In genomic region chr6:71034578-71034977, GRCh38 we compare ENCODE assay signal across 16 cellular contexts.
"Had no signal": no experiment of that assay in that cellular context is flagged by ENCODE, and none has a peak within 500 bp of the region (broad histone marks: within the 10 kb centered on the region; RNA-seq: fewer than 3 reads in every experiment).

No MANE protein-coding gene starts in this region.

- DNase-seq: activated CD4-positive, alpha-beta memory T cell treated with anti-CD3 and anti-CD28 coated beads, Interleukin-2, amount 10 ng/mL, durations not matched to agents 7 days and 5 days; activated CD4-positive, alpha-beta T cell treated with anti-CD3 and anti-CD28 coated beads for 36 hours; activated gamma-delta T cell treated with Interleukin-2 at 50 U/mL for 16 hours; activated naive CD8-positive, alpha-beta T cell treated with anti-CD3 and anti-CD28 coated beads for 36 hours; activated T-cell treated with anti-CD3 and anti-CD28 coated beads, Interleukin-2, amount 50 U/mL, for 72 hours; esophagus squamous epithelium; foreskin fibroblast; islet precursor cell; left ventricle myocardium superior; mesendoderm; sigmoid colon; stimulated activated CD4-positive, alpha-beta T cell treated with anti-CD3 and anti-CD28 coated beads, Interleukin-12 subunit alpha, Interleukin-12 subunit beta, amount 100 ng/mL, for 4 hours; stimulated activated naive CD4-positive, alpha-beta T cell treated with Interleukin-2 at 50 U/mL for 16 hours had no signal

- H3K36me3 ChIP-seq: esophagus squamous epithelium, sigmoid colon had no signal

- H3K4me3 Mint-ChIP-seq: activated CD4-positive, alpha-beta memory T cell treated with anti-CD3 and anti-CD28 coated beads, Interleukin-2, amount 10 ng/mL, durations not matched to agents 7 days and 5 days; activated CD4-positive, alpha-beta T cell treated with anti-CD3 and anti-CD28 coated beads for 36 hours; activated naive CD8-positive, alpha-beta T cell treated with anti-CD3 and anti-CD28 coated beads for 36 hours; activated T-cell treated with anti-CD3 and anti-CD28 coated beads, Interleukin-2, amount 50 U/mL, for 72 hours; nephron; type B pancreatic cell had no signal

- H3K4me3 ChIP-seq: esophagus squamous epithelium, sigmoid colon had no signal

- H3K9me3 ChIP-seq: esophagus squamous epithelium, sigmoid colon had no signal

- H3K27ac ChIP-seq: esophagus squamous epithelium, sigmoid colon, VCaP had no signal

- H3K36me3 Mint-ChIP-seq: activated naive CD8-positive, alpha-beta T cell treated with anti-CD3 and anti-CD28 coated beads for 36 hours; type B pancreatic cell had no signal

- H3K9me3 Mint-ChIP-seq: activated CD4-positive, alpha-beta memory T cell treated with anti-CD3 and anti-CD28 coated beads, Interleukin-2, amount 10 ng/mL, durations not matched to agents 7 days and 5 days; activated naive CD8-positive, alpha-beta T cell treated with anti-CD3 and anti-CD28 coated beads for 36 hours; activated T-cell treated with anti-CD3 and anti-CD28 coated beads, Interleukin-2, amount 50 U/mL, for 72 hours; nephron; type B pancreatic cell had no signal

- H3K4me1 Mint-ChIP-seq: activated CD4-positive, alpha-beta memory T cell treated with anti-CD3 and anti-CD28 coated beads, Interleukin-2, amount 10 ng/mL, durations not matched to agents 7 days and 5 days; activated CD4-positive, alpha-beta T cell treated with anti-CD3 and anti-CD28 coated beads for 36 hours; activated naive CD8-positive, alpha-beta T cell treated with anti-CD3 and anti-CD28 coated beads for 36 hours had no signal

- H3K27ac Mint-ChIP-seq: activated CD4-positive, alpha-beta memory T cell treated with anti-CD3 and anti-CD28 coated beads, Interleukin-2, amount 10 ng/mL, durations not matched to agents 7 days and 5 days; activated CD4-positive, alpha-beta T cell treated with anti-CD3 and anti-CD28 coated beads for 36 hours; activated naive CD8-positive, alpha-beta T cell treated with anti-CD3 and anti-CD28 coated beads for 36 hours; activated T-cell treated with anti-CD3 and anti-CD28 coated beads, Interleukin-2, amount 50 U/mL, for 72 hours; nephron; type B pancreatic cell had no signal

- ATAC-seq: activated CD4-positive, alpha-beta T cell treated with anti-CD3 and anti-CD28 coated beads for 36 hours; activated T-cell treated with anti-CD3 and anti-CD28 coated beads, Interleukin-2, amount 50 U/mL, for 72 hours; left ventricle myocardium superior had no signal

- H3K4me1 ChIP-seq: esophagus squamous epithelium, sigmoid colon had no signal

- H3K27me3 ChIP-seq: esophagus squamous epithelium, sigmoid colon had no signal
